Comparison of ENCODE assay signal across 1 cellular context in the genomic region with DNA sequence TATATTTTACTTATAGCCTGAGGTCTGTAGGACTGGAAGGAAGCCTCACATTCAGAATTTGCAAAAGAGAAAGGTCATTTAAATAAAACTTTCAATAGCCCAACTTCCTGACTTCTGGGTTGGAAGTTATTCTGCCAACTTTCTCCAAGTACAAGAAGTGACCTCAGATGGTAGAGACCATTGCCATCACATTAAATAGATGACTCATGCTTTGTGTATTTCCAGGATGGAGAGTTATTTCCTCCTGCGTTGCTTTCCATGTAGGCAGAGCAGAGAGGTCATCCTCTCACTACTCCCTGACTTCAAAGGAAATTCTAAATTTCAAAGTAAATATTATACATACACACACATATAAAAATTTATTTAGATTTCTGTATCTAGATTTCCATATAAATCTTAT.
A peak's percentile ranks its signal among the peaks of the same experiment; 100 is the strongest.
TF ChIP-seq lines count a peak whose summit lies in the region.

No MANE protein-coding gene starts in this region.

TF ChIP-seq in SK-N-SH, 30 proteins besides CTCF, POLR2A, EP300 and RAD21 (continued from another document):
- TF ChIP-seq, protein P1, sequence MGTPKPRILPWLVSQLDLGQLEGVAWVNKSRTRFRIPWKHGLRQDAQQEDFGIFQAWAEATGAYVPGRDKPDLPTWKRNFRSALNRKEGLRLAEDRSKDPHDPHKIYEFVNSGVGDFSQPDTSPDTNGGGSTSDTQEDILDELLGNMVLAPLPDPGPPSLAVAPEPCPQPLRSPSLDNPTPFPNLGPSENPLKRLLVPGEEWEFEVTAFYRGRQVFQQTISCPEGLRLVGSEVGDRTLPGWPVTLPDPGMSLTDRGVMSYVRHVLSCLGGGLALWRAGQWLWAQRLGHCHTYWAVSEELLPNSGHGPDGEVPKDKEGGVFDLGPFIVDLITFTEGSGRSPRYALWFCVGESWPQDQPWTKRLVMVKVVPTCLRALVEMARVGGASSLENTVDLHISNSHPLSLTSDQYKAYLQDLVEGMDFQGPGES (IDR thresholded peaks at IDR 0.05; ENCODE audit: low read depth, low read length) = no peak
- TF ChIP-seq, protein P2, sequence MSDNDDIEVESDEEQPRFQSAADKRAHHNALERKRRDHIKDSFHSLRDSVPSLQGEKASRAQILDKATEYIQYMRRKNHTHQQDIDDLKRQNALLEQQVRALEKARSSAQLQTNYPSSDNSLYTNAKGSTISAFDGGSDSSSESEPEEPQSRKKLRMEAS (IDR thresholded peaks at IDR 0.05; ENCODE audit: low read depth) = no peak
- TF ChIP-seq TAF1 (IDR thresholded peaks at IDR 0.05; ENCODE audit: borderline replicate concordance, low read depth, low read length) (no peak), POLR2AphosphoS5 (IDR thresholded peaks at IDR 0.05; ENCODE audit: low read depth, low read length) (no peak), RFX5 (IDR thresholded peaks at IDR 0.05; ENCODE audit: low read length) (no peak), MEF2A (IDR thresholded peaks at IDR 0.05; ENCODE audit: borderline replicate concordance, low read depth) (0 out of 2 replicates have a peak, but pooled peaks have one; percentile 32), NRF1 (IDR thresholded peaks at IDR 0.05; ENCODE audit: low read depth, low read length) (no peak), NFIC (IDR thresholded peaks at IDR 0.05; ENCODE audit: borderline replicate concordance) (peak; percentile 48; the same call in 1 of the 2 replicates)
- TF ChIP-seq, protein P3, sequence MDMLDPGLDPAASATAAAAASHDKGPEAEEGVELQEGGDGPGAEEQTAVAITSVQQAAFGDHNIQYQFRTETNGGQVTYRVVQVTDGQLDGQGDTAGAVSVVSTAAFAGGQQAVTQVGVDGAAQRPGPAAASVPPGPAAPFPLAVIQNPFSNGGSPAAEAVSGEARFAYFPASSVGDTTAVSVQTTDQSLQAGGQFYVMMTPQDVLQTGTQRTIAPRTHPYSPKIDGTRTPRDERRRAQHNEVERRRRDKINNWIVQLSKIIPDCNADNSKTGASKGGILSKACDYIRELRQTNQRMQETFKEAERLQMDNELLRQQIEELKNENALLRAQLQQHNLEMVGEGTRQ (IDR thresholded peaks at IDR 0.05; ENCODE audit: borderline replicate concordance, low read depth, low read length) = no peak
